In genomic region chr6:143949962-143950361, GRCh38 we compare ENCODE assay signal across 24 cellular contexts.
"Had no signal": no experiment of that assay in that cellular context is flagged by ENCODE, and none has a peak within 500 bp of the region (broad histone marks: within the 10 kb centered on the region; RNA-seq: fewer than 3 reads in every experiment).

No MANE protein-coding gene starts in this region.

- FAIRE-seq: endothelial cell of umbilical vein, islet of Langerhans had no signal

- H3K4me1 ChIP-seq: colonic mucosa, foreskin keratinocyte, gastroesophageal sphincter, heart left ventricle, parathyroid adenoma, right atrium auricular region, suprapubic skin, uterus had no signal

- H3K27me3 ChIP-seq: colonic mucosa, esophagus muscularis mucosa, foreskin keratinocyte, gastroesophageal sphincter, heart left ventricle, right atrium auricular region, suprapubic skin, uterus had no signal

- H3K9ac ChIP-seq: neural progenitor cell, parathyroid adenoma had no signal

- H3K27ac ChIP-seq: colonic mucosa, esophagus muscularis mucosa, foreskin keratinocyte, gastroesophageal sphincter, heart left ventricle, neural progenitor cell, parathyroid adenoma, right atrium auricular region, suprapubic skin, uterus had no signal

- H3K9me3 ChIP-seq: colonic mucosa, esophagus muscularis mucosa, right atrium auricular region, suprapubic skin, uterus had no signal

- ATAC-seq: foreskin keratinocyte; gastroesophageal sphincter; heart left ventricle; sciatic nerve; stimulated activated naive CD8-positive, alpha-beta T cell treated with anti-CD3 and anti-CD28 coated beads, Interleukin-15, amount 100 ng/mL, for 72 hours had no signal

- H3K4me3 ChIP-seq: colonic mucosa, esophagus muscularis mucosa, gastroesophageal sphincter, heart left ventricle, neural progenitor cell, right atrium auricular region, smooth muscle cell, suprapubic skin, uterus had no signal

- DNase-seq: colonic mucosa; effector CD8-positive, alpha-beta T cell; endodermal cell; foreskin keratinocyte; heart left ventricle; hippocampal formation; kidney glomerular epithelial cell; stimulated activated CD4-positive, alpha-beta T cell treated with anti-CD3 and anti-CD28 coated beads, Interleukin-12 subunit alpha, Interleukin-12 subunit beta, amount 100 ng/mL, for 4 hours; stimulated activated CD4-positive, alpha-beta T cell treated with anti-CD3 and anti-CD28 coated beads, Interleukin-1b, Interleukin-23, amount 100 ng/mL, for 48 hours; stimulated activated CD4-positive, alpha-beta T cell treated with anti-CD3 and anti-CD28 coated beads, Interleukin-4, amount 100 ng/mL, for 1 hour; stimulated activated CD8-positive, alpha-beta memory T cell treated with anti-CD3 and anti-CD28 coated beads, Interleukin-4, amount 100 ng/mL, for 48 hours; stimulated activated naive CD4-positive, alpha-beta T cell; stimulated activated naive CD8-positive, alpha-beta T cell treated with anti-CD3 and anti-CD28 coated beads, Interleukin-15, amount 100 ng/mL, for 72 hours; uterus had no signal

- H3K36me3 ChIP-seq: colonic mucosa, neural progenitor cell, uterus had no signal
